In genomic region chrY:12483394-12483793, GRCh38 we compare ENCODE assay signal across 31 cellular contexts.
"Had no signal": no experiment of that assay in that cellular context is flagged by ENCODE, and none has a peak within 500 bp of the region (broad histone marks: within the 10 kb centered on the region; RNA-seq: fewer than 3 reads in every experiment).

No MANE protein-coding gene starts in this region.

- H3K27ac Mint-ChIP-seq: activated CD4-positive, alpha-beta memory T cell treated with anti-CD3 and anti-CD28 coated beads, Interleukin-2, amount 10 ng/mL, durations not matched to agents 7 days and 5 days; activated naive CD8-positive, alpha-beta T cell treated with anti-CD3 and anti-CD28 coated beads for 36 hours; activated T-cell treated with anti-CD3 and anti-CD28 coated beads, Interleukin-2, amount 50 U/mL, for 72 hours; activated T-helper 17 cell treated with anti-CD3 and anti-CD28 coated beads, Interleukin-2, amount 50 U/mL, for 72 hours had no signal

- H3K27me3 ChIP-seq: brain microvascular endothelial cell, cardiac muscle cell had no signal

- H3K27me3 Mint-ChIP-seq: activated CD4-positive, alpha-beta memory T cell treated with anti-CD3 and anti-CD28 coated beads, Interleukin-2, amount 10 ng/mL, durations not matched to agents 7 days and 5 days; activated naive CD8-positive, alpha-beta T cell treated with anti-CD3 and anti-CD28 coated beads for 36 hours; activated T-helper 17 cell treated with anti-CD3 and anti-CD28 coated beads, Interleukin-2, amount 50 U/mL, for 72 hours; central memory CD8-positive, alpha-beta T cell had no signal

- ATAC-seq: activated T-cell treated with anti-CD3 and anti-CD28 coated beads, Interleukin-2, amount 50 U/mL, for 72 hours; activated T-helper 17 cell treated with anti-CD3 and anti-CD28 coated beads, Interleukin-2, amount 50 U/mL, for 72 hours had no signal

- H3K9me3 Mint-ChIP-seq: activated T-helper 17 cell treated with anti-CD3 and anti-CD28 coated beads, Interleukin-2, amount 50 U/mL, for 72 hours; central memory CD8-positive, alpha-beta T cell had no signal

- H3K36me3 Mint-ChIP-seq: activated naive CD8-positive, alpha-beta T cell treated with anti-CD3 and anti-CD28 coated beads for 36 hours had no signal

- H3K27ac ChIP-seq: brain microvascular endothelial cell, cardiac muscle cell, PC-9, RWPE1, SK-N-MC, WERI-Rb-1 had no signal

- H3K4me1 Mint-ChIP-seq: activated naive CD8-positive, alpha-beta T cell treated with anti-CD3 and anti-CD28 coated beads for 36 hours; activated T-helper 17 cell treated with anti-CD3 and anti-CD28 coated beads, Interleukin-2, amount 50 U/mL, for 72 hours had no signal

- H3K4me3 Mint-ChIP-seq: activated CD4-positive, alpha-beta memory T cell treated with anti-CD3 and anti-CD28 coated beads, Interleukin-2, amount 10 ng/mL, durations not matched to agents 7 days and 5 days; activated naive CD8-positive, alpha-beta T cell treated with anti-CD3 and anti-CD28 coated beads for 36 hours; activated T-cell treated with anti-CD3 and anti-CD28 coated beads, Interleukin-2, amount 50 U/mL, for 72 hours; activated T-helper 17 cell treated with anti-CD3 and anti-CD28 coated beads, Interleukin-2, amount 50 U/mL, for 72 hours; central memory CD8-positive, alpha-beta T cell had no signal

- FAIRE-seq: RCC 7860 had no signal

- H3K4me3 ChIP-seq: cardiac muscle cell, PC-9, SK-N-MC had no signal

- DNase-seq: activated CD4-positive, alpha-beta memory T cell treated with anti-CD3 and anti-CD28 coated beads, Interleukin-2, amount 10 ng/mL, durations not matched to agents 7 days and 5 days; activated CD4-positive, alpha-beta T cell treated with anti-CD3 and anti-CD28 coated beads for 1 hour; activated CD4-positive, alpha-beta T cell treated with anti-CD3 and anti-CD28 coated beads for 48 hours; activated CD4-positive, CD25-positive, alpha-beta regulatory T cell; activated effector memory CD4-positive, alpha-beta T cell treated with anti-CD3 and anti-CD28 coated beads, Interleukin-2, amount 50 U/mL, for 16 hours; activated naive CD4-positive, alpha-beta T cell; activated naive CD4-positive, alpha-beta T cell treated with anti-CD3 and anti-CD28 coated beads, Interleukin-2, amount 50 U/mL, for 16 hours; activated naive CD8-positive, alpha-beta T cell treated with anti-CD3 and anti-CD28 coated beads for 36 hours; activated T-cell treated with anti-CD3 and anti-CD28 coated beads, Interleukin-2, amount 50 U/mL, for 1 hour; activated T-cell treated with anti-CD3 and anti-CD28 coated beads, Interleukin-2, amount 50 U/mL, for 72 hours; amniotic stem cell; aorta; brain microvascular endothelial cell; NCI-H1105; NCI-H1417 treated with DMSO at 0.1 percent for 48 hours; NCI-H187 treated with DMSO at 0.1 percent for 48 hours; NCI-H2081; NCI-H510A; NCI-H526; NCI-H748 treated with DMSO at 0.1 percent for 48 hours; NK-92 treated with Interleukin-12 subunit alpha and Interleukin-12 subunit beta, amount 100 ng/mL, for 24 hours; PC-9; Right ventricle myocardium superior; T1000; WERI-Rb-1 had no signal

- H3K36me3 ChIP-seq: brain microvascular endothelial cell, cardiac muscle cell, WERI-Rb-1 had no signal
